Comparison of ENCODE assay signal across 1 cellular context in the genomic region with DNA sequence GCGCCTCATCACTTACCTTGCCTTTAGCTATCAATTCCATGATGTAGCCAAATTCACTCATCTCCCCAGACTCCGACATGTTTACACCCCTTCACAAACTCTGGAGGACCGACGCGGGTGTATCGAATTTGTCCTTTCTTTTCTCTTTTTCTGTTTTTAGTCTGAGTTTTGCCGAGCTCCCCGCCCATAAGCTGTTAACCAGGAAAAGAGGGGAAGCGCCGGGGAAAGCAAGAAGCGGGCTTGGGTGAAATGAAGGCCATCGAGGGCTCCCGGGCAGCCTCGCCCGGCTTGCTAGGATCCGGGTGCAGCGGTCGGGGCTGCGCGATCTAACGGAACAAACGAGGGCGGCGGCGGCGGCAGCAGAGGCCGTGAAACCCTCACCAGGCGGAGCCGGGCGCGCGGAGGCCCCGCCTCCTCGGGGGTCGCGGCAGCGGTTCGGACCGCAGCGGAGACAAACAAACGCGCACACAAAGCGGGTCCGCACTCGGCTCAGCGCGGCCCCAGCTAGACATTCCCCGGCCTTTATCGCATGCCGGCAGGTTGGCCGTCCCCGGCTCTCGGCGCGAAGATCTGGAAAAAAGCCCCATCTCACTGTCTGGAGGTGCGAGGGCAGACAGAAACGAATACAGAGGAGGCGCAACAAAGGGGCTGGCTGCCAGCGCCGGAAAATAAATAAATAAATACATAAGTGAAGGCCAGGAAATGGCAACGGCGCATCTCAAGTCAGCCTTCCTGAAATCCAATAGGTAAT.
A peak's percentile ranks its signal among the peaks of the same experiment; 100 is the strongest.
TF ChIP-seq lines count a peak whose summit lies in the region.

No MANE protein-coding gene starts in this region.

TF ChIP-seq in HepG2, 621 proteins besides CTCF, POLR2A, EP300 and RAD21 (continued from another document and continues in another):
- TF ChIP-seq, protein P1, sequence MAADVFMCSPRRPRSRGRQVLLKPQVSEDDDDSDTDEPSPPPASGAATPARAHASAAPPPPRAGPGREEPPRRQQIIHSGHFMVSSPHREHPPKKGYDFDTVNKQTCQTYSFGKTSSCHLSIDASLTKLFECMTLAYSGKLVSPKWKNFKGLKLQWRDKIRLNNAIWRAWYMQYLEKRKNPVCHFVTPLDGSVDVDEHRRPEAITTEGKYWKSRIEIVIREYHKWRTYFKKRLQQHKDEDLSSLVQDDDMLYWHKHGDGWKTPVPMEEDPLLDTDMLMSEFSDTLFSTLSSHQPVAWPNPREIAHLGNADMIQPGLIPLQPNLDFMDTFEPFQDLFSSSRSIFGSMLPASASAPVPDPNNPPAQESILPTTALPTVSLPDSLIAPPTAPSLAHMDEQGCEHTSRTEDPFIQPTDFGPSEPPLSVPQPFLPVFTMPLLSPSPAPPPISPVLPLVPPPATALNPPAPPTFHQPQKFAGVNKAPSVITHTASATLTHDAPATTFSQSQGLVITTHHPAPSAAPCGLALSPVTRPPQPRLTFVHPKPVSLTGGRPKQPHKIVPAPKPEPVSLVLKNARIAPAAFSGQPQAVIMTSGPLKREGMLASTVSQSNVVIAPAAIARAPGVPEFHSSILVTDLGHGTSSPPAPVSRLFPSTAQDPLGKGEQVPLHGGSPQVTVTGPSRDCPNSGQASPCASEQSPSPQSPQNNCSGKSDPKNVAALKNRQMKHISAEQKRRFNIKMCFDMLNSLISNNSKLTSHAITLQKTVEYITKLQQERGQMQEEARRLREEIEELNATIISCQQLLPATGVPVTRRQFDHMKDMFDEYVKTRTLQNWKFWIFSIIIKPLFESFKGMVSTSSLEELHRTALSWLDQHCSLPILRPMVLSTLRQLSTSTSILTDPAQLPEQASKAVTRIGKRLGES (CRISPR knock-in tag; IDR thresholded peaks at IDR 0.05; ENCODE audit: borderline replicate concordance) = no peak
- TF ChIP-seq, protein P2, sequence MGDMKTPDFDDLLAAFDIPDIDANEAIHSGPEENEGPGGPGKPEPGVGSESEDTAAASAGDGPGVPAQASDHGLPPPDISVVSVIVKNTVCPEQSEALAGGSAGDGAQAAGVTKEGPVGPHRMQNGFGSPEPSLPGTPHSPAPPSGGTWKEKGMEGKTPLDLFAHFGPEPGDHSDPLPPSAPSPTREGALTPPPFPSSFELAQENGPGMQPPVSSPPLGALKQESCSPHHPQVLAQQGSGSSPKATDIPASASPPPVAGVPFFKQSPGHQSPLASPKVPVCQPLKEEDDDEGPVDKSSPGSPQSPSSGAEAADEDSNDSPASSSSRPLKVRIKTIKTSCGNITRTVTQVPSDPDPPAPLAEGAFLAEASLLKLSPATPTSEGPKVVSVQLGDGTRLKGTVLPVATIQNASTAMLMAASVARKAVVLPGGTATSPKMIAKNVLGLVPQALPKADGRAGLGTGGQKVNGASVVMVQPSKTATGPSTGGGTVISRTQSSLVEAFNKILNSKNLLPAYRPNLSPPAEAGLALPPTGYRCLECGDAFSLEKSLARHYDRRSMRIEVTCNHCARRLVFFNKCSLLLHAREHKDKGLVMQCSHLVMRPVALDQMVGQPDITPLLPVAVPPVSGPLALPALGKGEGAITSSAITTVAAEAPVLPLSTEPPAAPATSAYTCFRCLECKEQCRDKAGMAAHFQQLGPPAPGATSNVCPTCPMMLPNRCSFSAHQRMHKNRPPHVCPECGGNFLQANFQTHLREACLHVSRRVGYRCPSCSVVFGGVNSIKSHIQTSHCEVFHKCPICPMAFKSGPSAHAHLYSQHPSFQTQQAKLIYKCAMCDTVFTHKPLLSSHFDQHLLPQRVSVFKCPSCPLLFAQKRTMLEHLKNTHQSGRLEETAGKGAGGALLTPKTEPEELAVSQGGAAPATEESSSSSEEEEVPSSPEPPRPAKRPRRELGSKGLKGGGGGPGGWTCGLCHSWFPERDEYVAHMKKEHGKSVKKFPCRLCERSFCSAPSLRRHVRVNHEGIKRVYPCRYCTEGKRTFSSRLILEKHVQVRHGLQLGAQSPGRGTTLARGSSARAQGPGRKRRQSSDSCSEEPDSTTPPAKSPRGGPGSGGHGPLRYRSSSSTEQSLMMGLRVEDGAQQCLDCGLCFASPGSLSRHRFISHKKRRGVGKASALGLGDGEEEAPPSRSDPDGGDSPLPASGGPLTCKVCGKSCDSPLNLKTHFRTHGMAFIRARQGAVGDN (CRISPR knock-in tag; IDR thresholded peaks at IDR 0.05) = peak; percentile 67
- TF ChIP-seq TRIM24 (CRISPR knock-in tag; IDR thresholded peaks at IDR 0.05) = no peak
- TF ChIP-seq KDM4B (CRISPR knock-in tag; IDR thresholded peaks at IDR 0.05) = no peak
- TF ChIP-seq, protein P3, sequence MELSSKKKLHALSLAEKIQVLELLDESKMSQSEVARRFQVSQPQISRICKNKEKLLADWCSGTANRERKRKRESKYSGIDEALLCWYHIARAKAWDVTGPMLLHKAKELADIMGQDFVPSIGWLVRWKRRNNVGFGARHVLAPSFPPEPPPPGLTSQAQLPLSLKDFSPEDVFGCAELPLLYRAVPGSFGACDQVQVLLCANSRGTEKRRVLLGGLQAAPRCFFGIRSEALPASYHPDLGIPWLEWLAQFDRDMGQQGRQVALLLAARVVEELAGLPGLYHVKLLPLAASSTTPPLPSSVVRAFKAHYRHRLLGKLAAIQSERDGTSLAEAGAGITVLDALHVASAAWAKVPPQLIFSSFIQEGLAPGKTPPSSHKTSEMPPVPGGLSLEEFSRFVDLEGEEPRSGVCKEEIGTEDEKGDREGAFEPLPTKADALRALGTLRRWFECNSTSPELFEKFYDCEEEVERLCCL (CRISPR knock-in tag; IDR thresholded peaks at IDR 0.05; ENCODE audit: borderline replicate concordance) = no peak
- TF ChIP-seq SOX6 (IDR thresholded peaks at IDR 0.05) = no peak
- peak; percentile 48; the same call in 1 of the 2 replicates for TF ChIP-seq SOX6 (CRISPR knock-in tag; IDR thresholded peaks at IDR 0.05)
- no peak for TF ChIP-seq TMF1 (CRISPR knock-in tag; IDR thresholded peaks at IDR 0.05; ENCODE audit: low read depth)
- TF ChIP-seq, protein P4, sequence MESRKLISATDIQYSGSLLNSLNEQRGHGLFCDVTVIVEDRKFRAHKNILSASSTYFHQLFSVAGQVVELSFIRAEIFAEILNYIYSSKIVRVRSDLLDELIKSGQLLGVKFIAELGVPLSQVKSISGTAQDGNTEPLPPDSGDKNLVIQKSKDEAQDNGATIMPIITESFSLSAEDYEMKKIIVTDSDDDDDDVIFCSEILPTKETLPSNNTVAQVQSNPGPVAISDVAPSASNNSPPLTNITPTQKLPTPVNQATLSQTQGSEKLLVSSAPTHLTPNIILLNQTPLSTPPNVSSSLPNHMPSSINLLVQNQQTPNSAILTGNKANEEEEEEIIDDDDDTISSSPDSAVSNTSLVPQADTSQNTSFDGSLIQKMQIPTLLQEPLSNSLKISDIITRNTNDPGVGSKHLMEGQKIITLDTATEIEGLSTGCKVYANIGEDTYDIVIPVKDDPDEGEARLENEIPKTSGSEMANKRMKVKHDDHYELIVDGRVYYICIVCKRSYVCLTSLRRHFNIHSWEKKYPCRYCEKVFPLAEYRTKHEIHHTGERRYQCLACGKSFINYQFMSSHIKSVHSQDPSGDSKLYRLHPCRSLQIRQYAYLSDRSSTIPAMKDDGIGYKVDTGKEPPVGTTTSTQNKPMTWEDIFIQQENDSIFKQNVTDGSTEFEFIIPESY (CRISPR knock-in tag; IDR thresholded peaks at IDR 0.05) = no peak
- no peak for TF ChIP-seq ZNF343 (CRISPR knock-in tag; IDR thresholded peaks at IDR 0.05)
- TF ChIP-seq MTA1 (CRISPR knock-in tag; IDR thresholded peaks at IDR 0.05; ENCODE audit: borderline replicate concordance) = no peak
- TF ChIP-seq ZNF230 (CRISPR knock-in tag; IDR thresholded peaks at IDR 0.05) = no peak
- TF ChIP-seq, protein P5, sequence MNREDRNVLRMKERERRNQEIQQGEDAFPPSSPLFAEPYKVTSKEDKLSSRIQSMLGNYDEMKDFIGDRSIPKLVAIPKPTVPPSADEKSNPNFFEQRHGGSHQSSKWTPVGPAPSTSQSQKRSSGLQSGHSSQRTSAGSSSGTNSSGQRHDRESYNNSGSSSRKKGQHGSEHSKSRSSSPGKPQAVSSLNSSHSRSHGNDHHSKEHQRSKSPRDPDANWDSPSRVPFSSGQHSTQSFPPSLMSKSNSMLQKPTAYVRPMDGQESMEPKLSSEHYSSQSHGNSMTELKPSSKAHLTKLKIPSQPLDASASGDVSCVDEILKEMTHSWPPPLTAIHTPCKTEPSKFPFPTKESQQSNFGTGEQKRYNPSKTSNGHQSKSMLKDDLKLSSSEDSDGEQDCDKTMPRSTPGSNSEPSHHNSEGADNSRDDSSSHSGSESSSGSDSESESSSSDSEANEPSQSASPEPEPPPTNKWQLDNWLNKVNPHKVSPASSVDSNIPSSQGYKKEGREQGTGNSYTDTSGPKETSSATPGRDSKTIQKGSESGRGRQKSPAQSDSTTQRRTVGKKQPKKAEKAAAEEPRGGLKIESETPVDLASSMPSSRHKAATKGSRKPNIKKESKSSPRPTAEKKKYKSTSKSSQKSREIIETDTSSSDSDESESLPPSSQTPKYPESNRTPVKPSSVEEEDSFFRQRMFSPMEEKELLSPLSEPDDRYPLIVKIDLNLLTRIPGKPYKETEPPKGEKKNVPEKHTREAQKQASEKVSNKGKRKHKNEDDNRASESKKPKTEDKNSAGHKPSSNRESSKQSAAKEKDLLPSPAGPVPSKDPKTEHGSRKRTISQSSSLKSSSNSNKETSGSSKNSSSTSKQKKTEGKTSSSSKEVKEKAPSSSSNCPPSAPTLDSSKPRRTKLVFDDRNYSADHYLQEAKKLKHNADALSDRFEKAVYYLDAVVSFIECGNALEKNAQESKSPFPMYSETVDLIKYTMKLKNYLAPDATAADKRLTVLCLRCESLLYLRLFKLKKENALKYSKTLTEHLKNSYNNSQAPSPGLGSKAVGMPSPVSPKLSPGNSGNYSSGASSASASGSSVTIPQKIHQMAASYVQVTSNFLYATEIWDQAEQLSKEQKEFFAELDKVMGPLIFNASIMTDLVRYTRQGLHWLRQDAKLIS (CRISPR knock-in tag; IDR thresholded peaks at IDR 0.05) = no peak
- TF ChIP-seq KDM5B (CRISPR knock-in tag; IDR thresholded peaks at IDR 0.05; ENCODE audit: borderline replicate concordance) = peak; percentile 80
- no peak for TF ChIP-seq ZSCAN9 (CRISPR knock-in tag; IDR thresholded peaks at IDR 0.05; ENCODE audit: borderline replicate concordance)
- TF ChIP-seq, protein P6, sequence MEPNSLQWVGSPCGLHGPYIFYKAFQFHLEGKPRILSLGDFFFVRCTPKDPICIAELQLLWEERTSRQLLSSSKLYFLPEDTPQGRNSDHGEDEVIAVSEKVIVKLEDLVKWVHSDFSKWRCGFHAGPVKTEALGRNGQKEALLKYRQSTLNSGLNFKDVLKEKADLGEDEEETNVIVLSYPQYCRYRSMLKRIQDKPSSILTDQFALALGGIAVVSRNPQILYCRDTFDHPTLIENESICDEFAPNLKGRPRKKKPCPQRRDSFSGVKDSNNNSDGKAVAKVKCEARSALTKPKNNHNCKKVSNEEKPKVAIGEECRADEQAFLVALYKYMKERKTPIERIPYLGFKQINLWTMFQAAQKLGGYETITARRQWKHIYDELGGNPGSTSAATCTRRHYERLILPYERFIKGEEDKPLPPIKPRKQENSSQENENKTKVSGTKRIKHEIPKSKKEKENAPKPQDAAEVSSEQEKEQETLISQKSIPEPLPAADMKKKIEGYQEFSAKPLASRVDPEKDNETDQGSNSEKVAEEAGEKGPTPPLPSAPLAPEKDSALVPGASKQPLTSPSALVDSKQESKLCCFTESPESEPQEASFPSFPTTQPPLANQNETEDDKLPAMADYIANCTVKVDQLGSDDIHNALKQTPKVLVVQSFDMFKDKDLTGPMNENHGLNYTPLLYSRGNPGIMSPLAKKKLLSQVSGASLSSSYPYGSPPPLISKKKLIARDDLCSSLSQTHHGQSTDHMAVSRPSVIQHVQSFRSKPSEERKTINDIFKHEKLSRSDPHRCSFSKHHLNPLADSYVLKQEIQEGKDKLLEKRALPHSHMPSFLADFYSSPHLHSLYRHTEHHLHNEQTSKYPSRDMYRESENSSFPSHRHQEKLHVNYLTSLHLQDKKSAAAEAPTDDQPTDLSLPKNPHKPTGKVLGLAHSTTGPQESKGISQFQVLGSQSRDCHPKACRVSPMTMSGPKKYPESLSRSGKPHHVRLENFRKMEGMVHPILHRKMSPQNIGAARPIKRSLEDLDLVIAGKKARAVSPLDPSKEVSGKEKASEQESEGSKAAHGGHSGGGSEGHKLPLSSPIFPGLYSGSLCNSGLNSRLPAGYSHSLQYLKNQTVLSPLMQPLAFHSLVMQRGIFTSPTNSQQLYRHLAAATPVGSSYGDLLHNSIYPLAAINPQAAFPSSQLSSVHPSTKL (CRISPR knock-in tag; IDR thresholded peaks at IDR 0.05) = no peak
- TF ChIP-seq, protein P7, sequence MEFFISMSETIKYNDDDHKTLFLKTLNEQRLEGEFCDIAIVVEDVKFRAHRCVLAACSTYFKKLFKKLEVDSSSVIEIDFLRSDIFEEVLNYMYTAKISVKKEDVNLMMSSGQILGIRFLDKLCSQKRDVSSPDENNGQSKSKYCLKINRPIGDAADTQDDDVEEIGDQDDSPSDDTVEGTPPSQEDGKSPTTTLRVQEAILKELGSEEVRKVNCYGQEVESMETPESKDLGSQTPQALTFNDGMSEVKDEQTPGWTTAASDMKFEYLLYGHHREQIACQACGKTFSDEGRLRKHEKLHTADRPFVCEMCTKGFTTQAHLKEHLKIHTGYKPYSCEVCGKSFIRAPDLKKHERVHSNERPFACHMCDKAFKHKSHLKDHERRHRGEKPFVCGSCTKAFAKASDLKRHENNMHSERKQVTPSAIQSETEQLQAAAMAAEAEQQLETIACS (CRISPR knock-in tag; IDR thresholded peaks at IDR 0.05) = no peak
- TF ChIP-seq, protein P8, sequence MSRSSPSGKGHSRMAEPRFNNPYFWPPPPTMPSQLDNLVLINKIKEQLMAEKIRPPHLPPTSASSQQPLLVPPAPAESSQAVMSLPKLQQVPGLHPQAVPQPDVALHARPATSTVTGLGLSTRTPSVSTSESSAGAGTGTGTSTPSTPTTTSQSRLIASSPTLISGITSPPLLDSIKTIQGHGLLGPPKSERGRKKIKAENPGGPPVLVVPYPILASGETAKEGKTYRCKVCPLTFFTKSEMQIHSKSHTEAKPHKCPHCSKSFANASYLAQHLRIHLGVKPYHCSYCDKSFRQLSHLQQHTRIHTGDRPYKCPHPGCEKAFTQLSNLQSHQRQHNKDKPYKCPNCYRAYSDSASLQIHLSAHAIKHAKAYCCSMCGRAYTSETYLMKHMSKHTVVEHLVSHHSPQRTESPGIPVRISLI (CRISPR knock-in tag; IDR thresholded peaks at IDR 0.05; ENCODE audit: borderline replicate concordance) = no peak
- TF ChIP-seq, protein P9, sequence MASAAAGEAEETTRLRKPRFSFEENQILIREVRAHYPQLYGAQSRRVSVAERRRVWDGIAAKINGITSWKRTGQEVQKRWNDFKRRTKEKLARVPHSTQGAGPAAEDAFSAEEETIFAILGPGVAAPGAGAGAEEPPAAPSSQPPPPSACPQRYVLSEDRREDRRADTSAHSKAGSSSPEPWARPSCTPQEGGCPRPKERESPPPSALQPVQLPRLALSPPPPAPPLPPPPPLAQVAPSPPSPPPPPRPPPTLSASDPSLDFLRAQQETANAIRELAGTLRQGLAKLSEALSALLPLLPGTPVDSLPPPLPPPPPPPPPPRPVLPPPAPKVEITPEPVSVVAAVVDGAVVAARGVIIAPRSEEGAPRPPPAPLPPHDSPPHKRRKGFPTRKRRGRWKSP (CRISPR knock-in tag; IDR thresholded peaks at IDR 0.05) = peak; percentile 47; the same call in 1 of the 2 replicates
- TF ChIP-seq, protein P10, sequence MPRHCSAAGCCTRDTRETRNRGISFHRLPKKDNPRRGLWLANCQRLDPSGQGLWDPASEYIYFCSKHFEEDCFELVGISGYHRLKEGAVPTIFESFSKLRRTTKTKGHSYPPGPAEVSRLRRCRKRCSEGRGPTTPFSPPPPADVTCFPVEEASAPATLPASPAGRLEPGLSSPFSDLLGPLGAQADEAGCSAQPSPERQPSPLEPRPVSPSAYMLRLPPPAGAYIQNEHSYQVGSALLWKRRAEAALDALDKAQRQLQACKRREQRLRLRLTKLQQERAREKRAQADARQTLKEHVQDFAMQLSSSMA (CRISPR knock-in tag; IDR thresholded peaks at IDR 0.05) = no peak
- TF ChIP-seq ATAD3A (CRISPR knock-in tag; IDR thresholded peaks at IDR 0.05) = no peak
- TF ChIP-seq TP53 (CRISPR knock-in tag; conservative IDR thresholded peaks at IDR 0.05) = no peak
- no peak for TF ChIP-seq ZNF737 (CRISPR knock-in tag; IDR thresholded peaks at IDR 0.05; ENCODE audit: borderline replicate concordance)
- TF ChIP-seq PAWR (CRISPR knock-in tag; IDR thresholded peaks at IDR 0.05; ENCODE audit: borderline replicate concordance) = no peak
- no peak for TF ChIP-seq ZNF460 (CRISPR knock-in tag; IDR thresholded peaks at IDR 0.05; ENCODE audit: borderline replicate concordance)
- TF ChIP-seq ZKSCAN1 (IDR thresholded peaks at IDR 0.05; ENCODE audit: low read length) = no peak
- TF ChIP-seq ZMYM4 (CRISPR knock-in tag; IDR thresholded peaks at IDR 0.05) = peak; percentile 25; the same call in 1 of the 2 replicates
